Comparison of ENCODE assay signal across 8 cellular contexts in the genomic region with DNA sequence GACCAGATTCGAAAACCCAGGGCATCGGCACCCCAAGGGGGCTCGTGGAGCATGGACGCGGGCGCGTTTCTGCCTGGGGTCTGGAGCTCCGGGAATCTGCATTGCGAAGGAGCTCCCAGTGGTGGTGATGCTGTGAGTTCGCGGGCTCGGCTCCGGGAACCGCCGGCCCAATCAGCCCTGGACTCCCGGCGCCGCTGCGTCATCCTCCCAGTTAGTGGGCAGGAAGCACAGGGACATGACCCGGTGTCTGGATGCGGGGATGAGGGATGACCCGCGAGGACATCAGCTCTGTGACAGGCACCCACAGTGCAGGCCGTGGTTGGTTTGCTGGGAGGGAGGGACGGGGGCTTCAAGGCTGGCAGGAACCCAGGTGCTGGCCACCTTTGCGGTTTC. TPM values are rescaled to one million over a fixed set of nuclear protein-coding genes. Genes with fewer than 3 reads are reported as not detected.
DNase-seq lines count a peak whose midpoint lies in the region; ATAC-seq and TF ChIP-seq lines count a peak whose summit lies in the region.

No MANE protein-coding gene starts in this region.

- intact Hi-C loops in CD4-positive, alpha-beta memory T cell (cut with micrococcal nuclease), result no loop called here
- intact Hi-C loops in Panc1 (cut with micrococcal nuclease; ENCODE audit: unreplicated experiment) (no loop called here), ovary (cut with DNase I) (loop anchor here in 2 of 4 donors (2.0 to 5.0 kb wide), 2 partner anchors 147 to 149 kb away; a partner anchor contains a TSS)

- in situ Hi-C loops in Panc1 (cut with HindIII; ENCODE audit: low pct_unique_long_range_greater_than_20kb, low sequenced_read_pairs), result no loop called here

- CTCF ChIA-PET in CD4-positive, alpha-beta memory T cell (lab: Charles Lee; ENCODE audit: partially characterized antibody), result no interaction called here
- CTCF ChIA-PET in Panc1 (lab: Charles Lee), result no interaction called here

- WGBS in ovary, 3 donors, result 6 to 22% (median 16%) methylated on average over 24 to 26 of the region's 26 CpGs

- peaks cover 7 to 32% (median 16%) of the 10 kb centered on the region in 4 donors for H3K4me1 Mint-ChIP-seq in CD4-positive, alpha-beta memory T cell

- H3K36me3 ChIP-seq in CD4-positive, alpha-beta memory T cell (ENCODE audit: insufficient read depth, low read length), result no peaks in the 10 kb centered on the region
- no peaks in the 10 kb centered on the region for H3K36me3 ChIP-seq in Panc1 (ENCODE audit: control insufficient read depth, insufficient read depth, low read length)
- H3K36me3 ChIP-seq in ovary, result no peaks in the 10 kb centered on the region

- no peak overlapping the region for H3K27ac Mint-ChIP-seq in CD4-positive, alpha-beta memory T cell

- peaks cover 19 to 21% of the 10 kb centered on the region in 2 donors for H3K27me3 Mint-ChIP-seq in CD4-positive, alpha-beta memory T cell

- H3K4me3 ChIP-seq in CD4-positive, alpha-beta memory T cell (ENCODE audit: low read length in 2 of 2), result peak overlapping the region in 1 of 2 donors; percentile 24
- H3K4me3 ChIP-seq in Panc1 (ENCODE audit: low read depth in 2 of 2, low read length in 2 of 2) (peak overlapping the region; percentile 66 to 68), ovary (peak overlapping the region; percentile 46)

- no peak for TF ChIP-seq CTCF in Panc1 (IDR thresholded peaks at IDR 0.05)
- TF ChIP-seq CTCF in ovary (IDR thresholded peaks at IDR 0.05), result no peak

- H3K4me3 Mint-ChIP-seq in CD4-positive, alpha-beta memory T cell, result peak overlapping the region; percentile 25 to 79 (median 53)

- POLR2A ChIA-PET in CD4-positive, alpha-beta memory T cell (lab: Charles Lee; ENCODE audit: partially characterized antibody), result no interaction called here
- POLR2A ChIA-PET in Panc1 (lab: Charles Lee), result no interaction called here

- H3K9me3 Mint-ChIP-seq in CD4-positive, alpha-beta memory T cell, result peaks cover 0 to 6% (median 0%) of the 10 kb centered on the region in 8 donors

- peaks cover 7% of the 10 kb centered on the region for H3K27me3 ChIP-seq in CD4-positive, alpha-beta memory T cell (ENCODE audit: insufficient read depth, low read length)
- H3K27me3 ChIP-seq in Panc1 (ENCODE audit: control insufficient read depth, insufficient read depth, low read length) (no peaks in the 10 kb centered on the region), ovary (no peaks in the 10 kb centered on the region)

- peaks cover 16% of the 10 kb centered on the region for H3K4me1 ChIP-seq in CD4-positive, alpha-beta memory T cell (ENCODE audit: insufficient read depth, low read length)
- H3K4me1 ChIP-seq in Panc1 (ENCODE audit: control insufficient read depth, insufficient read depth, low read length) (peaks cover 11% of the 10 kb centered on the region), ovary (ENCODE audit: insufficient read depth) (peaks cover 3% of the 10 kb centered on the region)

- no TSS peak for BruUV-seq in Panc1 (replicated peaks; lab: Mats Ljungman, UMichigan)

- H3K36me3 Mint-ChIP-seq in CD4-positive, alpha-beta memory T cell, result no peaks in the 10 kb centered on the region

- ATAC-seq in Panc1 (no peak), GM18861 (IDR thresholded peaks at IDR 0.05; ENCODE audit: unreplicated experiment) (no peak), GM21737 (IDR thresholded peaks at IDR 0.05; ENCODE audit: unreplicated experiment) (no peak)

- H3K9me3 ChIP-seq in CD4-positive, alpha-beta memory T cell (ENCODE audit: control insufficient read depth in 1 of 2, low read length in 2 of 2), result no peaks in the 10 kb centered on the region
- H3K9me3 ChIP-seq in Panc1 (ENCODE audit: control insufficient read depth, insufficient read depth, low read depth, low read length) (no peaks in the 10 kb centered on the region), ovary (no peaks in the 10 kb centered on the region)

- no peak for TF ChIP-seq POLR2A in ovary (IDR thresholded peaks at IDR 0.05)

- no peak for TF ChIP-seq EP300 in ovary (IDR thresholded peaks at IDR 0.05)

- no peak overlapping the region for H3K27ac ChIP-seq in CD4-positive, alpha-beta memory T cell (ENCODE audit: low read depth, low read length)
- H3K27ac ChIP-seq in Panc1 (ENCODE audit: low read length), result peak overlapping the region; percentile 59
- peak overlapping the region; percentile 67 to 83 for H3K27ac ChIP-seq in ovary

- DNase-seq in CD4-positive, alpha-beta memory T cell, result no peak
- DNase-seq in Panc1 (ENCODE audit: low read depth, low spot score) (no peak), glomerular visceral epithelial cell (ENCODE audit: extremely low spot score) (peak; percentile 62), ovary (peak; percentile 59 to 77 (median 73)), mucosa of gallbladder (ENCODE audit: low spot score) (no peak), DMS153 (lab: John Stamatoyannopoulos, UW) (no peak)

RNA-seq across cellular contexts. Expression of a gene that starts 0.9 kb away (rescaled TPM):
- total RNA-seq in CD4-positive, alpha-beta memory T cell, result not detected
- not detected for polyA plus RNA-seq in CD4-positive, alpha-beta memory T cell
- total RNA-seq in Panc1 (2021; ENCODE audit: unreplicated experiment) (1.4 TPM), ovary (10 to 100 TPM in 1 of 7 donors, 1 to 10 TPM in 6; 1.9 to 52.4 (median 4.6) TPM), mucosa of gallbladder (1.9 TPM)
- 0.98 TPM for polyA plus RNA-seq in Panc1 (2012; ENCODE audit: insufficient read length)
- polyA plus RNA-seq in ovary, result 1 to 10 TPM; 3.1 to 4.3 TPM

Comparison
In these comparisons a context has a peak if more than half of its experiments do, and no peak if none do; other contexts are left out.
1. DNase-seq: peak in glomerular visceral epithelial cell (single experiment) and ovary (5 of 5); none in CD4-positive, alpha-beta memory T cell (0 of 5), Panc1 (single experiment), mucosa of gallbladder (single experiment) and DMS153 (single experiment).